ENCODE assay signal across 22 cellular contexts in the genomic region with DNA sequence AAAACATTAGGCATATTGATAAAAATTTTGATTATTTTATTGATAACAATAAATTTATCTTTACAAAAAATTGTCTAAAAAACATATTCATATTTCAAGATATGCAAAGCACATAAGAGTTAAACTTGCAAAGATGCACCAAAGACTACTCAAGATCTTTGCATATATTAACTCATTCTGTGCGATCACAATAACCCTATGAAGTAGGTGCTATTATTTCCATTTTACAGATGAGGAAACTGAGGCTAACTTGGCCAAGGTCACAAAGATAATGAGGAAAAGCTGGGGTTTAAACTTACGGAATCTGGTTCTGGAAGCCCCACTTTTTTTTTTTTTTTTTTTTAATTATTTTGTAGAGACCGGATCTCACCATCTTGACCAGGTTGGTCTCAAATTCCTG.
DNase-seq lines count a peak whose midpoint lies in the region; ATAC-seq, FAIRE-seq and TF ChIP-seq lines count a peak whose summit lies in the region.
"Had no signal": no experiment of that assay in that cellular context is flagged by ENCODE, and none has a peak within 500 bp of the region (broad histone marks: within the 10 kb centered on the region; RNA-seq: fewer than 3 reads in every experiment).

No MANE protein-coding gene starts in this region.

- 89% methylated on average over 3 of the region's 3 CpGs; no CpG with 5 or more reads in 1 of the 2 experiments for WGBS in H1 (ENCODE audit: extremely low coverage in 1 of 2, insufficient coverage in 1 of 2, insufficient read length in 1 of 2, insufficient replicate concordance in 2 of 2, low coverage in 1 of 2, low lambda C conversion rate in 2 of 2, missing lambda C conversion rate in 1 of 2), 2 experiments

- TF ChIP-seq EP300 in H1 (IDR thresholded peaks at IDR 0.05; ENCODE audit: borderline replicate concordance in 1 of 2, low read depth in 2 of 2, low read length in 2 of 2), result no peak

- no peak overlapping the region for H2BK20ac ChIP-seq in H1 (ENCODE audit: low read length)

- H3K27me3 Mint-ChIP-seq in activated T-cell treated with anti-CD3 and anti-CD28 coated beads, Interleukin-2, amount 50 U/mL, for 24 hours, result no peaks in the 10 kb centered on the region
- no peaks in the 10 kb centered on the region for H3K27me3 Mint-ChIP-seq in activated CD8-positive, alpha-beta T cell treated with anti-CD3 and anti-CD28 coated beads for 36 hours
- no peaks in the 10 kb centered on the region for H3K27me3 Mint-ChIP-seq in stimulated activated naive CD8-positive, alpha-beta T cell treated with anti-CD3 and anti-CD28 coated beads, Interleukin-15, amount 100 ng/mL, for 72 hours
- H3K27me3 Mint-ChIP-seq: CD4-positive, CD25-positive, alpha-beta regulatory T cell had no signal

- no peak overlapping the region for H4K8ac ChIP-seq in H1 (ENCODE audit: extremely low read depth, insufficient read depth, low read length)

- H3K23ac ChIP-seq in H1 (ENCODE audit: insufficient read length), result no peak overlapping the region

- no peak overlapping the region for H2BK5ac ChIP-seq in H1 (ENCODE audit: low read depth, low read length)

- H2BK12ac ChIP-seq in H1 (ENCODE audit: low read depth, low read length), result peak overlapping the region; percentile 65; the same call in 1 of the 2 replicates

- CTCF ChIA-PET in activated CD8-positive, alpha-beta T cell treated with anti-CD3 and anti-CD28 coated beads for 36 hours (lab: Charles Lee), result interaction anchor here (0.9 to 5.0 kb wide), 6 partner anchors 10 to 102 kb away, joined by 3 to 35 read pairs (median 8); no protein-coding TSS in a partner anchor
- CTCF ChIA-PET in H1 (lab: Charles Lee; ENCODE audit: partially characterized antibody), result interaction anchor here (0.6 to 1.4 kb wide), 3 partner anchors 9 to 80 kb away, joined by 3 to 5 read pairs (median 4); no protein-coding TSS in a partner anchor

- H2AK5ac ChIP-seq in H1 (ENCODE audit: low read depth, low read length), result no peak overlapping the region

- H2BK15ac ChIP-seq in H1 (ENCODE audit: low read length), result no peak overlapping the region

- H3K27ac ChIP-seq in H1 (ENCODE audit: low read depth, low read length), result no peak overlapping the region

- no peak overlapping the region for H4K91ac ChIP-seq in H1 (replicated peaks; ENCODE audit: insufficient read length, low read length)

- no peaks in the 10 kb centered on the region for H3K36me3 ChIP-seq in H1 (ENCODE audit: control insufficient read depth in 2 of 4, insufficient read depth in 4 of 4, low read length in 3 of 4)
- H3K36me3 ChIP-seq: stomach had no signal

- H3K4me1 Mint-ChIP-seq in activated T-cell treated with anti-CD3 and anti-CD28 coated beads, Interleukin-2, amount 50 U/mL, for 24 hours (ENCODE audit: low read depth), result peaks cover 36% of the 10 kb centered on the region
- H3K4me1 Mint-ChIP-seq in activated CD8-positive, alpha-beta T cell treated with anti-CD3 and anti-CD28 coated beads for 36 hours (ENCODE audit: low read depth), result peaks cover 35% of the 10 kb centered on the region
- peaks cover 35% of the 10 kb centered on the region for H3K4me1 Mint-ChIP-seq in stimulated activated naive CD8-positive, alpha-beta T cell treated with anti-CD3 and anti-CD28 coated beads, Interleukin-15, amount 100 ng/mL, for 72 hours

- no peak for FAIRE-seq in H1 (lab: Jason Lieb, UNC)

- H3K9ac ChIP-seq in H1 (replicated peaks in 1 of 4; ENCODE audit: extremely low read depth in 1 of 4, low read depth in 3 of 4, low read length in 3 of 4), result no peak overlapping the region

- no peaks in the 10 kb centered on the region for H3K79me2 ChIP-seq in H1 (ENCODE audit: control insufficient read depth in 1 of 2, insufficient read depth in 2 of 2, low read length in 2 of 2)

- no peaks in the 10 kb centered on the region for H3K79me1 ChIP-seq in H1 (ENCODE audit: low read depth, low read length)

- no peak overlapping the region for H4K5ac ChIP-seq in H1 (ENCODE audit: insufficient read length, low read depth, low read length)

- no peaks in the 10 kb centered on the region for H3K9me3 Mint-ChIP-seq in activated T-cell treated with anti-CD3 and anti-CD28 coated beads, Interleukin-2, amount 50 U/mL, for 24 hours
- no peaks in the 10 kb centered on the region for H3K9me3 Mint-ChIP-seq in activated CD8-positive, alpha-beta T cell treated with anti-CD3 and anti-CD28 coated beads for 36 hours
- no peaks in the 10 kb centered on the region for H3K9me3 Mint-ChIP-seq in stimulated activated naive CD8-positive, alpha-beta T cell treated with anti-CD3 and anti-CD28 coated beads, Interleukin-15, amount 100 ng/mL, for 72 hours
- H3K9me3 Mint-ChIP-seq: CD4-positive, CD25-positive, alpha-beta regulatory T cell; nephron had no signal

- peaks cover 8% of the 10 kb centered on the region for H3K36me3 Mint-ChIP-seq in activated T-cell treated with anti-CD3 and anti-CD28 coated beads, Interleukin-2, amount 50 U/mL, for 24 hours (ENCODE audit: low read depth)
- H3K36me3 Mint-ChIP-seq in activated CD8-positive, alpha-beta T cell treated with anti-CD3 and anti-CD28 coated beads for 36 hours (ENCODE audit: low read depth), result peaks cover 3% of the 10 kb centered on the region
- H3K36me3 Mint-ChIP-seq: CD4-positive, CD25-positive, alpha-beta regulatory T cell had no signal

- H3K9me3 ChIP-seq in H1 (ENCODE audit: insufficient read depth in 2 of 2, low read depth in 1 of 2, low read length in 1 of 2), result no peaks in the 10 kb centered on the region
- H3K9me3 ChIP-seq: psoas muscle, stomach had no signal

- TF ChIP-seq CTCF in activated CD8-positive, alpha-beta T cell treated with anti-CD3 and anti-CD28 coated beads for 36 hours (IDR thresholded peaks at IDR 0.05), result no peak
- no peak for TF ChIP-seq CTCF in H1 (IDR thresholded peaks at IDR 0.05; ENCODE audit: control extremely low read depth in 1 of 3, insufficient read depth in 1 of 3, low read depth in 1 of 3, low read length in 3 of 3)

- no peak for DNase-seq in activated T-cell treated with anti-CD3 and anti-CD28 coated beads, Interleukin-2, amount 50 U/mL, for 24 hours
- no peak for DNase-seq in activated T-cell treated with anti-CD3 and anti-CD28 coated beads for 4 hours
- no peak for DNase-seq in activated CD8-positive, alpha-beta T cell treated with anti-CD3 and anti-CD28 coated beads for 36 hours
- DNase-seq in H1 (ENCODE audit: low read depth in 1 of 2, low spot score in 2 of 2), result no peak
- DNase-seq in stimulated activated naive CD8-positive, alpha-beta T cell treated with anti-CD3 and anti-CD28 coated beads, Interleukin-15, amount 100 ng/mL, for 72 hours, result no peak
- DNase-seq in NCI-H2227 treated with DMSO at 0.1 percent for 48 hours (lab: John Stamatoyannopoulos, UW), result no peak
- no peak for DNase-seq in cerebellar cortex (ENCODE audit: low spot score)
- DNase-seq: ACHN; activated T-cell treated with anti-CD3 and anti-CD28 coated beads, Interleukin-2, amount 50 U/mL, for 1 hour; anterior cingulate cortex; CD4-positive, CD25-positive, alpha-beta regulatory T cell; DMS79; KG1; NCI-H146; NCI-H226; NK-92 treated with Interleukin-12 subunit alpha and Interleukin-12 subunit beta, amount 100 ng/mL, for 24 hours; psoas muscle; Right ventricle myocardium superior; stomach; T-helper 9 cell had no signal

- no peak for ATAC-seq in activated CD8-positive, alpha-beta T cell treated with anti-CD3 and anti-CD28 coated beads for 36 hours
- ATAC-seq in stimulated activated naive CD8-positive, alpha-beta T cell treated with anti-CD3 and anti-CD28 coated beads, Interleukin-15, amount 100 ng/mL, for 72 hours, result no peak
- no peak for ATAC-seq in GM18498 (IDR thresholded peaks at IDR 0.05; ENCODE audit: unreplicated experiment)
- ATAC-seq: psoas muscle had no signal

- no peak overlapping the region for H2BK120ac ChIP-seq in H1 (replicated peaks; ENCODE audit: low read depth, low read length)

- TF ChIP-seq POLR2A in H1 (IDR thresholded peaks at IDR 0.05; ENCODE audit: control extremely low read depth in 1 of 2, low read depth in 2 of 2, low read length in 2 of 2), result no peak

- no peak overlapping the region for H3K18ac ChIP-seq in H1 (ENCODE audit: extremely low read depth, low read length)

- H2AFZ ChIP-seq in H1 (ENCODE audit: low read length), result no peak overlapping the region

- H3K56ac ChIP-seq in H1 (replicated peaks; ENCODE audit: insufficient read length, low read depth, low read length), result no peak overlapping the region

- no peak overlapping the region for H3K4ac ChIP-seq in H1 (replicated peaks; ENCODE audit: insufficient read length, low read depth, low read length)

- POLR2A ChIA-PET in activated CD8-positive, alpha-beta T cell treated with anti-CD3 and anti-CD28 coated beads for 36 hours (lab: Charles Lee), result interaction anchor here (1.6 to 6.6 kb wide), 3 partner anchors 9 to 98 kb away, joined by 5 to 44 read pairs (median 12); a partner anchor contains a TSS
- POLR2A ChIA-PET in H1 (lab: Charles Lee; ENCODE audit: partially characterized antibody), result interaction anchor here (0.7 kb wide), 1 partner anchor 99 kb away, joined by 3 read pairs; no protein-coding TSS in a partner anchor

- peak overlapping the region; percentile 86 for H3K27ac Mint-ChIP-seq in activated T-cell treated with anti-CD3 and anti-CD28 coated beads, Interleukin-2, amount 50 U/mL, for 24 hours
- H3K27ac Mint-ChIP-seq in activated CD8-positive, alpha-beta T cell treated with anti-CD3 and anti-CD28 coated beads for 36 hours, result peak overlapping the region; percentile 97
- H3K27ac Mint-ChIP-seq in stimulated activated naive CD8-positive, alpha-beta T cell treated with anti-CD3 and anti-CD28 coated beads, Interleukin-15, amount 100 ng/mL, for 72 hours, result peak overlapping the region; percentile 97 to 98

- peaks cover 0 to 12% (median 6%) of the 10 kb centered on the region in 4 experiments; a peak in 3 of 7 replicates for H3K27me3 ChIP-seq in H1 (replicated peaks in 1 of 4; ENCODE audit: control insufficient read depth in 3 of 4, extremely low read depth in 1 of 4, insufficient read depth in 3 of 4, low read length in 3 of 4)
- H3K27me3 ChIP-seq: stomach had no signal

- TF ChIP-seq RAD21 in H1 (IDR thresholded peaks at IDR 0.05 in 1 of 2, conservative IDR thresholded peaks at IDR 0.05 in 1 of 2; ENCODE audit: low read depth in 2 of 2, low read length in 2 of 2), result no peak

- H3K4me3 ChIP-seq in H1 (ENCODE audit: extremely low read depth in 1 of 4, insufficient read depth in 2 of 4, low read depth in 3 of 4, low read length in 4 of 4), result no peak overlapping the region
- H3K4me3 ChIP-seq: psoas muscle, stomach had no signal

- H4K20me1 ChIP-seq in H1 (replicated peaks in 1 of 2; ENCODE audit: control insufficient read depth in 1 of 2, insufficient read depth in 2 of 2, low read length in 2 of 2), result no peaks in the 10 kb centered on the region

- no peak overlapping the region for H3K4me2 ChIP-seq in H1 (ENCODE audit: insufficient read depth in 1 of 2, low read depth in 2 of 2, low read length in 2 of 2)

- H3K4me1 ChIP-seq in H1 (replicated peaks in 1 of 4; ENCODE audit: control insufficient read depth in 3 of 4, insufficient read depth in 4 of 4, low read length in 3 of 4), result peaks cover 0 to 4% (median 2%) of the 10 kb centered on the region in 4 experiments; a peak in 3 of 7 replicates

- no peak overlapping the region for H3K4me3 Mint-ChIP-seq in activated T-cell treated with anti-CD3 and anti-CD28 coated beads, Interleukin-2, amount 50 U/mL, for 24 hours
- peak overlapping the region; percentile 93 for H3K4me3 Mint-ChIP-seq in activated CD8-positive, alpha-beta T cell treated with anti-CD3 and anti-CD28 coated beads for 36 hours
- peak overlapping the region; percentile 90 to 93 for H3K4me3 Mint-ChIP-seq in stimulated activated naive CD8-positive, alpha-beta T cell treated with anti-CD3 and anti-CD28 coated beads, Interleukin-15, amount 100 ng/mL, for 72 hours

- H3K14ac ChIP-seq in H1 (ENCODE audit: insufficient read length), result no peak overlapping the region

- H3K23me2 ChIP-seq in H1 (ENCODE audit: low read depth, low read length), result peaks cover 11% of the 10 kb centered on the region

- intact Hi-C loops in activated CD8-positive, alpha-beta T cell treated with anti-CD3 and anti-CD28 coated beads for 36 hours (cut with micrococcal nuclease), result no loop called here
